In the genomic region with DNA sequence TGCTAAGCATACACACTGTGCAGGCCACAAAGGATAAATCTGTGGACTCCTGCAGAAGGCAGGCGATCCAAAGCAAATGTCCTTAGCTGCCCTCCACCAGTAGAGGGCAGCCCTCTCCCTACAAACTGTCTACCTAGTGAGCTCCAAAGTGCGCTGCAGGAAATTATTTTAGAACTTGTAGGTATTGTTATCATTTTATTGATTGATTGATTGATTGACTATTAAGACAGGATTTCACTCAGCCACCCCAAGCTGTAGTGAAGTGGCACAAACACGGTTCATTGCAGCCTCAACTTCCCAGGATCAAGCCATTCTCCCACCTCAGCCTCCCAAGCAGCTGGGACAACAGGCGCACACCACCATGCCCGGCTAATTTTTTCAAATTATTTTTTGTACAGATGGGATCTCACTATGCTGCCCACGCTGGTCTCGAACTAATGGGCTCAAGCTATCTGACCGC, we compare ENCODE assay signal across 8 cellular contexts. TPM values are rescaled to one million over a fixed set of nuclear protein-coding genes. Genes with fewer than 3 reads are reported as not detected.
DNase-seq lines count a peak whose midpoint lies in the region; ATAC-seq and TF ChIP-seq lines count a peak whose summit lies in the region.

No MANE protein-coding gene starts in this region.

- in situ Hi-C loops in SK-MEL-5 (cut with HindIII; ENCODE audit: low pct_unique_long_range_greater_than_20kb, low sequenced_read_pairs) = no loop called here

- H3K9me3 ChIP-seq in MG63 = no peaks in the 10 kb centered on the region
- no peaks in the 10 kb centered on the region for H3K9me3 ChIP-seq in prostate gland

- no peaks in the 10 kb centered on the region for H3K36me3 ChIP-seq in MG63
- no peaks in the 10 kb centered on the region for H3K36me3 ChIP-seq in prostate gland

- ATAC-seq in GM19438 (IDR thresholded peaks at IDR 0.05; ENCODE audit: low read depth, unreplicated experiment) (peak; percentile 37), GM19467 (IDR thresholded peaks at IDR 0.05; ENCODE audit: unreplicated experiment) (no peak)

- DNase-seq in MG63 (peak; percentile 38), SK-MEL-5 (ENCODE audit: low read depth, low spot score) (peak; percentile 83), glomerular endothelial cell (ENCODE audit: extremely low read depth, low read depth, low spot score) (peak; percentile 16), prostate gland (ENCODE audit: low spot score) (peak; percentile 62)
- DNase-seq in activated naive CD4-positive, alpha-beta T cell treated with Interleukin-2 at 50 U/mL for 16 hours = peak; percentile 72

- TF ChIP-seq POLR2A in prostate gland (IDR thresholded peaks at IDR 0.05) = no peak

- WGBS in prostate gland = 60% methylated on average over 8 of the region's 8 CpGs

- no peaks in the 10 kb centered on the region for H3K4me1 ChIP-seq in prostate gland (replicated peaks)

- H3K27me3 ChIP-seq in MG63 (no peaks in the 10 kb centered on the region), prostate gland (replicated peaks; ENCODE audit: insufficient read depth) (no peaks in the 10 kb centered on the region)

- no peak overlapping the region for H3K4me3 ChIP-seq in MG63
- H3K4me3 ChIP-seq in prostate gland = no peak overlapping the region

- intact Hi-C loops in prostate gland (cut with DNase I) = loop anchor here (5.0 to 10.0 kb wide), 4 partner anchors 67 to 750 kb away; partner anchors contain the start of gene CDK8

- H3K27ac ChIP-seq in C4-2B = no peak overlapping the region
- no peak overlapping the region for H3K27ac ChIP-seq in prostate gland

- TF ChIP-seq CTCF in C4-2B (conservative IDR thresholded peaks at IDR 0.05) (peak; percentile 100), prostate gland (IDR thresholded peaks at IDR 0.05) (peak; percentile 55 to 84 (median 84))

RNA-seq across cellular contexts. Expression of gene RNF6, which starts 37.3 kb away (rescaled TPM):
- 24.8 and 28.0 TPM in 2 replicates for total RNA-seq in MG63 (2014; rRNA removed; shearing (Covaris generic); ENCODE audit: low replicate concordance)
- total RNA-seq in SK-MEL-5 (2014; rRNA removed; shearing (Covaris generic)) = 52.0 and 55.1 TPM in 2 replicates
- polyA plus RNA-seq in SK-MEL-5 (2015; cell fraction: cytosol; rRNA removed) = 44.3 and 44.7 TPM in 2 replicates
- 25.9 and 36.0 TPM in 2 replicates for polyA plus RNA-seq in SK-MEL-5 (2015; cell fraction: nucleus; rRNA removed)
- total RNA-seq in glomerular endothelial cell (23.7 and 26.5 TPM in 2 replicates), prostate gland (10 to 100 TPM; 22.4 to 28.2 TPM)

Comparison
In these comparisons a context has a peak if more than half of its experiments do, and no peak if none do; other contexts are left out.
1. DNase-seq: peak in every context shown above with its lines; median percentile 83 in SK-MEL-5; 72 in activated naive CD4-positive, alpha-beta T cell treated with Interleukin-2 at 50 U/mL for 16 hours; 62 in prostate gland; 38 in MG63; 16 in glomerular endothelial cell.